ENCODE assay signal across 20 cellular contexts in genomic region chr5:67319935-67320725, GRCh38.
"Had no signal": no experiment of that assay in that cellular context is flagged by ENCODE, and none has a peak within 500 bp of the region (broad histone marks: within the 10 kb centered on the region; RNA-seq: fewer than 3 reads in every experiment).

No MANE protein-coding gene starts in this region.

- ATAC-seq: activated CD4-positive, alpha-beta T cell treated with anti-CD3 and anti-CD28 coated beads for 36 hours; activated CD8-positive, alpha-beta memory T cell treated with anti-CD3 and anti-CD28 coated beads, Interleukin-2, amount 10 ng/mL, durations not matched to agents 7 days and 5 days; left lung; naive thymus-derived CD8-positive, alpha-beta T cell had no signal

- DNase-seq: activated CD4-positive, alpha-beta memory T cell treated with anti-CD3 and anti-CD28 coated beads for 36 hours; activated CD4-positive, alpha-beta T cell treated with anti-CD3 and anti-CD28 coated beads for 36 hours; activated CD8-positive, alpha-beta memory T cell treated with anti-CD3 and anti-CD28 coated beads, Interleukin-2, amount 10 ng/mL, durations not matched to agents 7 days and 5 days; activated naive CD4-positive, alpha-beta T cell treated with anti-CD3 and anti-CD28 coated beads for 36 hours; activated T-cell treated with anti-CD3 and anti-CD28 coated beads, Interleukin-2, amount 50 U/mL, for 1 hour; cortex of kidney; effector CD4-positive, alpha-beta T cell; left lung; naive thymus-derived CD8-positive, alpha-beta T cell; posterior cingulate gyrus; retina; stimulated activated CD4-positive, alpha-beta T cell treated with anti-CD3 and anti-CD28 coated beads, Interleukin-15, amount 100 ng/mL, for 24 hours; stimulated activated CD4-positive, alpha-beta T cell treated with anti-CD3 and anti-CD28 coated beads, Interleukin-4, amount 100 ng/mL, for 1 hour; stimulated activated naive CD4-positive, alpha-beta T cell treated with Interleukin-2 at 50 U/mL for 16 hours; substantia nigra; transverse colon had no signal

- H3K9me3 ChIP-seq: transverse colon, vagina had no signal

- H3K27me3 ChIP-seq: left lung, transverse colon, vagina had no signal

- H3K4me3 ChIP-seq: left lung, skin epidermis, transverse colon, vagina had no signal

- FAIRE-seq: endothelial cell of umbilical vein, islet of Langerhans had no signal

- H3K36me3 ChIP-seq: left lung, transverse colon, vagina had no signal

- H3K27ac ChIP-seq: left lung, skin epidermis, transverse colon, vagina had no signal

- H3K4me1 ChIP-seq: transverse colon had no signal
